Comparison of ENCODE assay signal across 1 cellular context in genomic region chr3:186097663-186098451, GRCh38.
TF ChIP-seq lines count a peak whose summit lies in the region.

No MANE protein-coding gene starts in this region.

TF ChIP-seq in HepG2, 621 proteins besides CTCF, POLR2A, EP300 and RAD21 (continued from another document and continues in another):
- TF ChIP-seq, protein P1, sequence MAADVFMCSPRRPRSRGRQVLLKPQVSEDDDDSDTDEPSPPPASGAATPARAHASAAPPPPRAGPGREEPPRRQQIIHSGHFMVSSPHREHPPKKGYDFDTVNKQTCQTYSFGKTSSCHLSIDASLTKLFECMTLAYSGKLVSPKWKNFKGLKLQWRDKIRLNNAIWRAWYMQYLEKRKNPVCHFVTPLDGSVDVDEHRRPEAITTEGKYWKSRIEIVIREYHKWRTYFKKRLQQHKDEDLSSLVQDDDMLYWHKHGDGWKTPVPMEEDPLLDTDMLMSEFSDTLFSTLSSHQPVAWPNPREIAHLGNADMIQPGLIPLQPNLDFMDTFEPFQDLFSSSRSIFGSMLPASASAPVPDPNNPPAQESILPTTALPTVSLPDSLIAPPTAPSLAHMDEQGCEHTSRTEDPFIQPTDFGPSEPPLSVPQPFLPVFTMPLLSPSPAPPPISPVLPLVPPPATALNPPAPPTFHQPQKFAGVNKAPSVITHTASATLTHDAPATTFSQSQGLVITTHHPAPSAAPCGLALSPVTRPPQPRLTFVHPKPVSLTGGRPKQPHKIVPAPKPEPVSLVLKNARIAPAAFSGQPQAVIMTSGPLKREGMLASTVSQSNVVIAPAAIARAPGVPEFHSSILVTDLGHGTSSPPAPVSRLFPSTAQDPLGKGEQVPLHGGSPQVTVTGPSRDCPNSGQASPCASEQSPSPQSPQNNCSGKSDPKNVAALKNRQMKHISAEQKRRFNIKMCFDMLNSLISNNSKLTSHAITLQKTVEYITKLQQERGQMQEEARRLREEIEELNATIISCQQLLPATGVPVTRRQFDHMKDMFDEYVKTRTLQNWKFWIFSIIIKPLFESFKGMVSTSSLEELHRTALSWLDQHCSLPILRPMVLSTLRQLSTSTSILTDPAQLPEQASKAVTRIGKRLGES (CRISPR knock-in tag; IDR thresholded peaks at IDR 0.05; ENCODE audit: borderline replicate concordance), result no peak
- TF ChIP-seq RERE (CRISPR knock-in tag; IDR thresholded peaks at IDR 0.05; ENCODE audit: low read depth) (no peak), HDAC1 (CRISPR knock-in tag; IDR thresholded peaks at IDR 0.05) (peak; percentile 73), ESRRA (CRISPR knock-in tag; IDR thresholded peaks at IDR 0.05; ENCODE audit: low read depth) (0 out of 2 replicates have a peak, but pooled peaks have one; percentile 31), NFATC3 (CRISPR knock-in tag; IDR thresholded peaks at IDR 0.05) (no peak), REXO4 (CRISPR knock-in tag; IDR thresholded peaks at IDR 0.05; ENCODE audit: borderline replicate concordance) (no peak), PBX2 (CRISPR knock-in tag; IDR thresholded peaks at IDR 0.05) (peak; percentile 88), ZNF335 (CRISPR knock-in tag; IDR thresholded peaks at IDR 0.05) (no peak), POLR2G (IDR thresholded peaks at IDR 0.05; ENCODE audit: low read depth, low read length) (peak; percentile 83), CSRNP2 (CRISPR knock-in tag; conservative IDR thresholded peaks at IDR 0.05; ENCODE audit: low read depth) (no peak), PLRG1 (conservative IDR thresholded peaks at IDR 0.05) (no peak), ZNF251 (CRISPR knock-in tag; IDR thresholded peaks at IDR 0.05) (no peak), ZNF737 (CRISPR knock-in tag; IDR thresholded peaks at IDR 0.05; ENCODE audit: borderline replicate concordance) (no peak), HNRNPUL1 (IDR thresholded peaks at IDR 0.05; ENCODE audit: low read depth, low read length) (no peak), ZMYM3 (CRISPR knock-in tag; IDR thresholded peaks at IDR 0.05) (no peak), ZNF20 (CRISPR knock-in tag; IDR thresholded peaks at IDR 0.05) (no peak), ZSCAN29 (CRISPR knock-in tag; conservative IDR thresholded peaks at IDR 0.05) (peak; percentile 75; the same call in 1 of the 2 replicates), CEBPZ (IDR thresholded peaks at IDR 0.05; ENCODE audit: low read length) (no peak), ZXDC (CRISPR knock-in tag; IDR thresholded peaks at IDR 0.05) (peak; percentile 74; the same call in 1 of the 2 replicates), ZNF160 (CRISPR knock-in tag; IDR thresholded peaks at IDR 0.05) (no peak)
- TF ChIP-seq, protein P2, sequence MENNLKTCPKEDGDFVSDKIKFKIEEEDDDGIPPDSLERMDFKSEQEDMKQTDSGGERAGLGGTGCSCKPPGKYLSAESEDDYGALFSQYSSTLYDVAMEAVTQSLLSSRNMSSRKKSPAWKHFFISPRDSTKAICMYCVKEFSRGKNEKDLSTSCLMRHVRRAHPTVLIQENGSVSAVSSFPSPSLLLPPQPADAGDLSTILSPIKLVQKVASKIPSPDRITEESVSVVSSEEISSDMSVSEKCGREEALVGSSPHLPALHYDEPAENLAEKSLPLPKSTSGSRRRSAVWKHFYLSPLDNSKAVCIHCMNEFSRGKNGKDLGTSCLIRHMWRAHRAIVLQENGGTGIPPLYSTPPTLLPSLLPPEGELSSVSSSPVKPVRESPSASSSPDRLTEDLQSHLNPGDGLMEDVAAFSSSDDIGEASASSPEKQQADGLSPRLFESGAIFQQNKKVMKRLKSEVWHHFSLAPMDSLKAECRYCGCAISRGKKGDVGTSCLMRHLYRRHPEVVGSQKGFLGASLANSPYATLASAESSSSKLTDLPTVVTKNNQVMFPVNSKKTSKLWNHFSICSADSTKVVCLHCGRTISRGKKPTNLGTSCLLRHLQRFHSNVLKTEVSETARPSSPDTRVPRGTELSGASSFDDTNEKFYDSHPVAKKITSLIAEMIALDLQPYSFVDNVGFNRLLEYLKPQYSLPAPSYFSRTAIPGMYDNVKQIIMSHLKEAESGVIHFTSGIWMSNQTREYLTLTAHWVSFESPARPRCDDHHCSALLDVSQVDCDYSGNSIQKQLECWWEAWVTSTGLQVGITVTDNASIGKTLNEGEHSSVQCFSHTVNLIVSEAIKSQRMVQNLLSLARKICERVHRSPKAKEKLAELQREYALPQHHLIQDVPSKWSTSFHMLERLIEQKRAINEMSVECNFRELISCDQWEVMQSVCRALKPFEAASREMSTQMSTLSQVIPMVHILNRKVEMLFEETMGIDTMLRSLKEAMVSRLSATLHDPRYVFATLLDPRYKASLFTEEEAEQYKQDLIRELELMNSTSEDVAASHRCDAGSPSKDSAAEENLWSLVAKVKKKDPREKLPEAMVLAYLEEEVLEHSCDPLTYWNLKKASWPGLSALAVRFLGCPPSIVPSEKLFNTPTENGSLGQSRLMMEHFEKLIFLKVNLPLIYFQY (CRISPR knock-in tag; IDR thresholded peaks at IDR 0.05; ENCODE audit: borderline replicate concordance), result no peak
- TF ChIP-seq, protein P3, sequence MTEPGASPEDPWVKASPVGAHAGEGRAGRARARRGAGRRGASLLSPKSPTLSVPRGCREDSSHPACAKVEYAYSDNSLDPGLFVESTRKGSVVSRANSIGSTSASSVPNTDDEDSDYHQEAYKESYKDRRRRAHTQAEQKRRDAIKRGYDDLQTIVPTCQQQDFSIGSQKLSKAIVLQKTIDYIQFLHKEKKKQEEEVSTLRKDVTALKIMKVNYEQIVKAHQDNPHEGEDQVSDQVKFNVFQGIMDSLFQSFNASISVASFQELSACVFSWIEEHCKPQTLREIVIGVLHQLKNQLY (CRISPR knock-in tag; IDR thresholded peaks at IDR 0.05), result no peak
- TF ChIP-seq, protein P4, sequence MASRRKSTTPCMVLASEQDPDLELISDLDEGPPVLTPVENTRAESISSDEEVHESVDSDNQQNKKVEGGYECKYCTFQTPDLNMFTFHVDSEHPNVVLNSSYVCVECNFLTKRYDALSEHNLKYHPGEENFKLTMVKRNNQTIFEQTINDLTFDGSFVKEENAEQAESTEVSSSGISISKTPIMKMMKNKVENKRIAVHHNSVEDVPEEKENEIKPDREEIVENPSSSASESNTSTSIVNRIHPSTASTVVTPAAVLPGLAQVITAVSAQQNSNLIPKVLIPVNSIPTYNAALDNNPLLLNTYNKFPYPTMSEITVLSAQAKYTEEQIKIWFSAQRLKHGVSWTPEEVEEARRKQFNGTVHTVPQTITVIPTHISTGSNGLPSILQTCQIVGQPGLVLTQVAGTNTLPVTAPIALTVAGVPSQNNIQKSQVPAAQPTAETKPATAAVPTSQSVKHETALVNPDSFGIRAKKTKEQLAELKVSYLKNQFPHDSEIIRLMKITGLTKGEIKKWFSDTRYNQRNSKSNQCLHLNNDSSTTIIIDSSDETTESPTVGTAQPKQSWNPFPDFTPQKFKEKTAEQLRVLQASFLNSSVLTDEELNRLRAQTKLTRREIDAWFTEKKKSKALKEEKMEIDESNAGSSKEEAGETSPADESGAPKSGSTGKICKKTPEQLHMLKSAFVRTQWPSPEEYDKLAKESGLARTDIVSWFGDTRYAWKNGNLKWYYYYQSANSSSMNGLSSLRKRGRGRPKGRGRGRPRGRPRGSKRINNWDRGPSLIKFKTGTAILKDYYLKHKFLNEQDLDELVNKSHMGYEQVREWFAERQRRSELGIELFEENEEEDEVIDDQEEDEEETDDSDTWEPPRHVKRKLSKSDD (CRISPR knock-in tag; IDR thresholded peaks at IDR 0.05; ENCODE audit: low read depth), result 0 out of 2 replicates have a peak, but pooled peaks have one; percentile 41
